Comparison of ENCODE assay signal across 8 cellular contexts in genomic region chr19:54190503-54190941, GRCh38. TPM values are rescaled to one million over a fixed set of nuclear protein-coding genes. Genes with fewer than 3 reads are reported as not detected.
DNase-seq lines count a peak whose midpoint lies in the region; ATAC-seq and TF ChIP-seq lines count a peak whose summit lies in the region.

No MANE protein-coding gene starts in this region.

- H3K27ac ChIP-seq in ovary, result peak overlapping the region; percentile 96 to 100
- peak overlapping the region; percentile 99 for H3K27ac ChIP-seq in thymus (ENCODE audit: low read depth)

- H3K27me3 ChIP-seq in adipocyte (replicated peaks; ENCODE audit: control insufficient read depth, insufficient read depth, low read length), result no peaks in the 10 kb centered on the region
- H3K27me3 ChIP-seq in ovary, result no peaks in the 10 kb centered on the region
- H3K27me3 ChIP-seq in thymus (ENCODE audit: control insufficient read depth, insufficient read depth), result no peaks in the 10 kb centered on the region

- H3K4me3 ChIP-seq in GM12864 (ENCODE audit: low read depth, low read length), result peak overlapping the region; percentile 92
- H3K4me3 ChIP-seq in adipocyte (ENCODE audit: low read length), result peak overlapping the region; percentile 91
- H3K4me3 ChIP-seq in ovary, result peak overlapping the region; percentile 66
- peak overlapping the region; percentile 84 for H3K4me3 ChIP-seq in thymus (ENCODE audit: low read length)

- ATAC-seq in HG02852 (IDR thresholded peaks at IDR 0.05; ENCODE audit: unreplicated experiment) (peak; percentile 39), Right ventricle myocardium inferior (peak; percentile 82)

- H3K4me1 ChIP-seq in adipocyte (ENCODE audit: control insufficient read depth, insufficient read depth, low read length) (peaks cover 18% of the 10 kb centered on the region), ovary (ENCODE audit: insufficient read depth) (peaks cover 6% of the 10 kb centered on the region), thymus (ENCODE audit: control insufficient read depth, insufficient read depth, low read length) (peaks cover 19% of the 10 kb centered on the region)

- H3K9ac ChIP-seq in adipocyte (ENCODE audit: low read length), result peak overlapping the region; percentile 96

- TF ChIP-seq CTCF in GM12864 (IDR thresholded peaks at IDR 0.05; ENCODE audit: low read depth, low read length, missing control alignments), result no peak
- no peak for TF ChIP-seq CTCF in ovary (IDR thresholded peaks at IDR 0.05)

- 0 to 1% (median 1%) methylated on average over 38 to 51 of the region's 51 CpGs for WGBS in ovary, 3 donors
- under 1% methylated on average over 51 of the region's 51 CpGs for WGBS in thymus

- H3K9me3 ChIP-seq in adipocyte (ENCODE audit: control insufficient read depth, low read length) (no peaks in the 10 kb centered on the region), ovary (no peaks in the 10 kb centered on the region), thymus (ENCODE audit: control insufficient read depth) (no peaks in the 10 kb centered on the region)

- H3K36me3 ChIP-seq in adipocyte (ENCODE audit: control insufficient read depth, insufficient read depth, low read length, severe bottlenecking) (peaks cover 11% of the 10 kb centered on the region), ovary (no peaks in the 10 kb centered on the region), thymus (ENCODE audit: control insufficient read depth, insufficient read depth) (peaks cover 23% of the 10 kb centered on the region)

- intact Hi-C loops in Right ventricle myocardium inferior (cut with DNase I) (loop anchor here (5.0 kb wide), 2 partner anchors 73 to 323 kb away; partner anchors contain the start of genes MYADM, PRPF31 and TFPT), ovary (cut with DNase I) (no loop called here)

- TF ChIP-seq POLR2A in ovary (IDR thresholded peaks at IDR 0.05), result no peak

- peak; percentile 98 for DNase-seq in GM12864 (ENCODE audit: low read depth)
- DNase-seq in NCI-H1436 (lab: John Stamatoyannopoulos, UW), result peak; percentile 100
- DNase-seq in SW480 (ENCODE audit: low spot score), result peak; percentile 100
- DNase-seq in adipocyte (ENCODE audit: low read depth), result peak; percentile 100
- peak; percentile 100 for DNase-seq in Right ventricle myocardium inferior (ENCODE audit: missing footprints)
- DNase-seq in ovary, result peak; percentile 100

- no peak for TF ChIP-seq EP300 in ovary (IDR thresholded peaks at IDR 0.05)

RNA-seq across cellular contexts. Expression of gene TSEN34, which starts 0.6 kb away (rescaled TPM):
- total RNA-seq in Right ventricle myocardium inferior (16.1 TPM), ovary (10 to 100 TPM; 47.3 to 98.8 (median 56.2) TPM)
- polyA plus RNA-seq in ovary (10 to 100 TPM; 12.5 to 71.9 TPM), thymus (38.8 TPM)

RNA-seq across cellular contexts. Expression of gene MBOAT7, which starts 1.1 kb away (rescaled TPM):
- total RNA-seq in Right ventricle myocardium inferior (15.1 TPM), ovary (100 to 1,000 TPM in 1 of 7 donors, 10 to 100 TPM in 6; 41.8 to 105 (median 56.8) TPM)
- polyA plus RNA-seq in ovary (10 to 100 TPM; 41.0 to 51.3 TPM), thymus (24.6 TPM)

RNA-seq across cellular contexts. Expression of gene RPS9, which starts 10.1 kb away (rescaled TPM):
- total RNA-seq in Right ventricle myocardium inferior (681 TPM), ovary (1,000 to 10,000 TPM; 2,142 to 5,150 (median 2,841) TPM)
- polyA plus RNA-seq in ovary (1,000 to 10,000 TPM in 1 of 2 donors, 100 to 1,000 TPM in 1; 386 to 6,488 TPM), thymus (3,716 TPM)

RNA-seq across cellular contexts. Expression of gene TMC4, which starts 17.6 kb away (rescaled TPM):
- total RNA-seq in Right ventricle myocardium inferior (0.97 TPM), ovary (100 to 1,000 TPM in 1 of 7 donors, 10 to 100 TPM in 1, 1 to 10 TPM in 3, under 1 TPM in 2; 0.45 to 103 (median 6.5) TPM)
- polyA plus RNA-seq in ovary (under 1 TPM; 0.79 to 0.87 TPM), thymus (15.4 TPM)

RNA-seq across cellular contexts. Expression of gene LENG1, which starts 31.0 kb away (rescaled TPM):
- 6.6 TPM for total RNA-seq in Right ventricle myocardium inferior
- total RNA-seq in ovary, result 10 to 100 TPM in 1 of 7 donors, 1 to 10 TPM in 6; 6.4 to 11.1 (median 8.5) TPM
- 10 to 100 TPM in 1 of 2 donors, 1 to 10 TPM in 1; 5.2 to 14.0 TPM for polyA plus RNA-seq in ovary
- polyA plus RNA-seq in thymus, result 11.9 TPM

Comparison
In these comparisons a context has a peak if more than half of its experiments do, and no peak if none do; other contexts are left out.
1. Peak in every context shown above with its lines: DNase-seq, ATAC-seq, H3K4me3 ChIP-seq and H3K27ac ChIP-seq.